ENCODE assay signal across 29 cellular contexts in the genomic region with DNA sequence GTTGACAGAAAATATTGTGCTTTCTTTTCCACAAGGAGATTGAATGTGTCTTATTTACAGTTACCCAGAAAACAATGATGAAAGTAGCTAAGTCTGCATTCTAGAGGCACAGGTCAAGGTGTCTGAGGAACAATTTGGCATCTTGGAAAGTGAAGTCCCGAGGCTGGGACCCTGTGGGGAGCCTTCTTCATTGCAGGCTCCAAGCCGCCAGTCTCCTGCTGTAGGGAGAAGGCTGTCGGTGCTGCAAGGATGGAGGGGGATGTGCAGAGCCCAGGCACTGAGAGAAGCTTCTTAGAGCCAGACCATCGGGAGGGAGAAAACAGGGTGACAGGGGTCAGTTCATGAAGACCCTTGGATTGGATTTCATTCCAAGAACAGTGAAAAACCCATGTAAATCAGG.
"Had no signal": no experiment of that assay in that cellular context is flagged by ENCODE, and none has a peak within 500 bp of the region (broad histone marks: within the 10 kb centered on the region; RNA-seq: fewer than 3 reads in every experiment).

No MANE protein-coding gene starts in this region.

- H3K36me3 ChIP-seq: stomach, suprapubic skin, thoracic aorta, thyroid gland, tibial artery, tibial nerve, transverse colon, upper lobe of left lung, upper lobe of right lung, uterus, vagina had no signal

- H3K9me3 ChIP-seq: stomach, suprapubic skin, testis, thoracic aorta, thyroid gland, tibial artery, transverse colon, upper lobe of left lung, upper lobe of right lung, uterus, vagina had no signal

- FAIRE-seq: urothelium cell line had no signal

- H3K27me3 ChIP-seq: testis, thyroid gland, tibial artery, tibial nerve, transverse colon, upper lobe of left lung, upper lobe of right lung, uterus, vagina had no signal

- H3K4me1 Mint-ChIP-seq: stimulated activated effector memory CD8-positive, alpha-beta T cell treated with anti-CD3 and anti-CD28 coated beads, Interleukin-12 subunit alpha, Interleukin-12 subunit beta, amount 100 ng/mL, for 72 hours; stimulated activated memory B cell treated with anti-CD40 and anti-IgM and Interleukin-4, amounts not matched to agents 10 μg/mL and 1 μg/mL and 100 μg/mL, for 72 hours; stimulated activated naive B cell treated with anti-CD40 and anti-IgM and Interleukin-4, amounts not matched to agents 10 μg/mL and 1 μg/mL and 100 μg/mL, for 72 hours; stimulated activated naive CD8-positive, alpha-beta T cell treated with anti-CD3 and anti-CD28 coated beads, Interleukin-15, amount 100 ng/mL, for 72 hours had no signal

- ATAC-seq: stimulated activated effector memory CD8-positive, alpha-beta T cell treated with anti-CD3 and anti-CD28 coated beads, Interleukin-12 subunit alpha, Interleukin-12 subunit beta, amount 100 ng/mL, for 72 hours; stimulated activated memory B cell treated with anti-CD40 and anti-IgM and Interleukin-4, amounts not matched to agents 10 μg/mL and 1 μg/mL and 100 μg/mL, for 72 hours; stimulated activated naive B cell treated with anti-CD40 and anti-IgM and Interleukin-4, amounts not matched to agents 10 μg/mL and 1 μg/mL and 100 μg/mL, for 72 hours; stimulated activated naive CD8-positive, alpha-beta T cell treated with anti-CD3 and anti-CD28 coated beads, Interleukin-15, amount 100 ng/mL, for 72 hours; stimulated activated naive CD8-positive, alpha-beta T cell treated with anti-CD3 and anti-CD28 coated beads, Interleukin-15, Interleukin-2, amounts not matched to agents 100 U/mL and 50 U/mL, for 24 hours; upper lobe of right lung had no signal

- H3K27ac Mint-ChIP-seq: stimulated activated effector memory CD8-positive, alpha-beta T cell treated with anti-CD3 and anti-CD28 coated beads, Interleukin-12 subunit alpha, Interleukin-12 subunit beta, amount 100 ng/mL, for 72 hours; stimulated activated memory B cell treated with anti-CD40 and anti-IgM and Interleukin-4, amounts not matched to agents 10 μg/mL and 1 μg/mL and 100 μg/mL, for 72 hours; stimulated activated naive B cell treated with anti-CD40 and anti-IgM and Interleukin-4, amounts not matched to agents 10 μg/mL and 1 μg/mL and 100 μg/mL, for 72 hours; stimulated activated naive CD8-positive, alpha-beta T cell treated with anti-CD3 and anti-CD28 coated beads, Interleukin-15, amount 100 ng/mL, for 72 hours; stimulated activated naive CD8-positive, alpha-beta T cell treated with anti-CD3 and anti-CD28 coated beads, Interleukin-15, Interleukin-2, amounts not matched to agents 100 ng/mL and 50 ng/mL, for 24 hours; type B pancreatic cell had no signal

- H3K27ac ChIP-seq: stomach, suprapubic skin, testis, thoracic aorta, thyroid gland, tibial artery, tibial nerve, transverse colon, upper lobe of left lung, upper lobe of right lung, uterus, vagina had no signal

- H3K36me3 Mint-ChIP-seq: stimulated activated effector memory CD8-positive, alpha-beta T cell treated with anti-CD3 and anti-CD28 coated beads, Interleukin-12 subunit alpha, Interleukin-12 subunit beta, amount 100 ng/mL, for 72 hours; stimulated activated naive B cell treated with anti-CD40 and anti-IgM and Interleukin-4, amounts not matched to agents 10 μg/mL and 1 μg/mL and 100 μg/mL, for 72 hours; type B pancreatic cell had no signal

- H3K4me1 ChIP-seq: stomach, suprapubic skin, testis, thyroid gland, tibial artery, tibial nerve, transverse colon, upper lobe of left lung, upper lobe of right lung, uterus, vagina had no signal

- DNase-seq: stimulated activated CD4-positive, alpha-beta T cell treated with anti-CD3 and anti-CD28 coated beads, Interleukin-2, amount 100 ng/mL, for 48 hours; stimulated activated CD4-positive, alpha-beta T cell treated with anti-CD3 and anti-CD28 coated beads, Interleukin-4, amount 100 ng/mL, for 1 hour; stimulated activated CD4-positive, alpha-beta T cell treated with anti-CD3 and anti-CD28 coated beads, Interleukin-4, amount 100 ng/mL, for 24 hours; stimulated activated CD4-positive, alpha-beta T cell treated with anti-CD3 and anti-CD28 coated beads, Interleukin-4, amount 100 ng/mL, for 4 hours; stimulated activated CD8-positive, alpha-beta memory T cell treated with anti-CD3 and anti-CD28 coated beads, Interleukin-4, amount 100 ng/mL, for 48 hours; stimulated activated naive B cell treated with anti-CD40 and anti-IgM and Interleukin-4, amounts not matched to agents 10 μg/mL and 1 μg/mL and 100 μg/mL, for 72 hours; stimulated activated naive CD4-positive, alpha-beta T cell; stimulated activated naive CD4-positive, alpha-beta T cell treated with Interleukin-2 at 50 U/mL for 16 hours; stimulated activated naive CD8-positive, alpha-beta T cell treated with anti-CD3 and anti-CD28 coated beads, Interleukin-15, amount 100 ng/mL, for 72 hours; stimulated activated naive CD8-positive, alpha-beta T cell treated with anti-CD3 and anti-CD28 coated beads, Interleukin-15, Interleukin-2, amounts not matched to agents 100 U/mL and 50 U/mL, for 24 hours; stomach; substantia nigra; testis; thyroid gland; tibial artery; transverse colon; trophoblast cell; upper lobe of left lung; upper lobe of right lung; uterus had no signal

- H3K9me3 Mint-ChIP-seq: stimulated activated effector memory CD8-positive, alpha-beta T cell treated with anti-CD3 and anti-CD28 coated beads, Interleukin-12 subunit alpha, Interleukin-12 subunit beta, amount 100 ng/mL, for 72 hours; stimulated activated naive CD8-positive, alpha-beta T cell treated with anti-CD3 and anti-CD28 coated beads, Interleukin-15, Interleukin-2, amounts not matched to agents 100 ng/mL and 50 ng/mL, for 24 hours; type B pancreatic cell had no signal

- H3K4me3 ChIP-seq: stomach, suprapubic skin, testis, thoracic aorta, thyroid gland, tibial artery, tibial nerve, transverse colon, upper lobe of left lung, upper lobe of right lung, uterus, vagina had no signal

- H3K4me3 Mint-ChIP-seq: stimulated activated effector memory CD8-positive, alpha-beta T cell treated with anti-CD3 and anti-CD28 coated beads, Interleukin-12 subunit alpha, Interleukin-12 subunit beta, amount 100 ng/mL, for 72 hours; stimulated activated memory B cell treated with anti-CD40 and anti-IgM and Interleukin-4, amounts not matched to agents 10 μg/mL and 1 μg/mL and 100 μg/mL, for 72 hours; stimulated activated naive B cell treated with anti-CD40 and anti-IgM and Interleukin-4, amounts not matched to agents 10 μg/mL and 1 μg/mL and 100 μg/mL, for 72 hours; stimulated activated naive CD8-positive, alpha-beta T cell treated with anti-CD3 and anti-CD28 coated beads, Interleukin-15, amount 100 ng/mL, for 72 hours; stimulated activated naive CD8-positive, alpha-beta T cell treated with anti-CD3 and anti-CD28 coated beads, Interleukin-15, Interleukin-2, amounts not matched to agents 100 ng/mL and 50 ng/mL, for 24 hours; type B pancreatic cell had no signal
